In the genomic region with DNA sequence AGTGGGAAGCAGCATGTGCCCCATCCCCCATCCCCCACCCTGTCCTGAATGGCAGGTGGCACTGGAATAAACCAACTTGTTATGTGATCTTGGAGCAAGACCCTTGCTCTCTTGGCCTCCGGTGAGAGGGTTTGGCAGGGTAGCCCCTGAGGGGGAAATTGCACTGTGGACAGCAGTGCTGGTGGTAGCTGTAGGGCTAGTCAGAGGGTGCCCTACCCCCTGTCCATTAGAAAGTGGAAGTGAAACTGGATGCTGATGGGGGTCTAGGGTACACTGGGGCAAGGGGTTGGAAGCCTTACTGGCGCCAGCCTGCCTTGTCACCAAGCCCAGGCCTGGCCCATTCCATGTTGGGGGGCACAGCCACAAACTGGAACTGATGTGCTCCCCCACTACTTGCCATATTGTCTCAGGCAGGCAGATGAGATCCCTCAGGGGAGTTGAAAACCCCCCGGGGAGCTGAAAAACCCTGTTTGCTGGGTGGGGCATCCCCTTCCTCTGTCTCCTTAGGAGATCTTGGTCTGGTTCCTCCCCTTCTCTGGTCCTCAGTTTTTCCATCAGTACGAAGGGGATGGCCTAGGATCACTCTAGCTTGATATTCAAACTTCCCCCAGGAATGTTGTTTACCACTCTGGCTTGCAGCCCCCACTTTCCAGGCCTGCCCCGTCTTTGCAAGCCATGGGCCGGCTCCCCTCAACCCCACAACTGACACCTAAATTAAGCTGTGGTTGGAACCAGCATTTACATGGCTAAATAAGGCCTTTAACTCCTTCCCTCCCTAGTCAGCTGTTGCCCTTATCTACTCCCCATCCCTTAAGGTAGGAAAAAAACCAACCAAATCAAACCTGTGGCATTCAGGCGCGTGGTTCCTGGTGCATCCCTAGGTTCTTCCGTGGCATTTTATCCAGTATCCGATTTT, we compare ENCODE assay signal across 2 cellular contexts.
TF ChIP-seq lines count a peak whose summit lies in the region.

No MANE protein-coding gene starts in this region.

TF ChIP-seq in liver, 16 proteins besides CTCF, POLR2A, EP300 and RAD21:
- TF ChIP-seq, protein P1, sequence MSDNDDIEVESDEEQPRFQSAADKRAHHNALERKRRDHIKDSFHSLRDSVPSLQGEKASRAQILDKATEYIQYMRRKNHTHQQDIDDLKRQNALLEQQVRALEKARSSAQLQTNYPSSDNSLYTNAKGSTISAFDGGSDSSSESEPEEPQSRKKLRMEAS (IDR thresholded peaks at IDR 0.05): no peak
- no peak for TF ChIP-seq HNF4G (IDR thresholded peaks at IDR 0.05)
- no peak for TF ChIP-seq FOXA2 (IDR thresholded peaks at IDR 0.05)
- TF ChIP-seq NR2F2 (IDR thresholded peaks at IDR 0.05): no peak
- no peak for TF ChIP-seq TAF1 (conservative IDR thresholded peaks at IDR 0.05)
- TF ChIP-seq, protein P2, sequence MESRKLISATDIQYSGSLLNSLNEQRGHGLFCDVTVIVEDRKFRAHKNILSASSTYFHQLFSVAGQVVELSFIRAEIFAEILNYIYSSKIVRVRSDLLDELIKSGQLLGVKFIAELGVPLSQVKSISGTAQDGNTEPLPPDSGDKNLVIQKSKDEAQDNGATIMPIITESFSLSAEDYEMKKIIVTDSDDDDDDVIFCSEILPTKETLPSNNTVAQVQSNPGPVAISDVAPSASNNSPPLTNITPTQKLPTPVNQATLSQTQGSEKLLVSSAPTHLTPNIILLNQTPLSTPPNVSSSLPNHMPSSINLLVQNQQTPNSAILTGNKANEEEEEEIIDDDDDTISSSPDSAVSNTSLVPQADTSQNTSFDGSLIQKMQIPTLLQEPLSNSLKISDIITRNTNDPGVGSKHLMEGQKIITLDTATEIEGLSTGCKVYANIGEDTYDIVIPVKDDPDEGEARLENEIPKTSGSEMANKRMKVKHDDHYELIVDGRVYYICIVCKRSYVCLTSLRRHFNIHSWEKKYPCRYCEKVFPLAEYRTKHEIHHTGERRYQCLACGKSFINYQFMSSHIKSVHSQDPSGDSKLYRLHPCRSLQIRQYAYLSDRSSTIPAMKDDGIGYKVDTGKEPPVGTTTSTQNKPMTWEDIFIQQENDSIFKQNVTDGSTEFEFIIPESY (IDR thresholded peaks at IDR 0.05): no peak

TF ChIP-seq in HepG2, 621 proteins besides CTCF, POLR2A, EP300 and RAD21:
- TF ChIP-seq MTF2 (CRISPR knock-in tag; IDR thresholded peaks at IDR 0.05; ENCODE audit: borderline replicate concordance) (no peak), GZF1 (CRISPR knock-in tag; IDR thresholded peaks at IDR 0.05) (no peak), ZNF749 (CRISPR knock-in tag; IDR thresholded peaks at IDR 0.05; ENCODE audit: borderline replicate concordance) (no peak), TAF15 (IDR thresholded peaks at IDR 0.05; ENCODE audit: low read depth, low read length, poor library complexity, severe bottlenecking) (no peak), ZNF674 (CRISPR knock-in tag; IDR thresholded peaks at IDR 0.05; ENCODE audit: low read depth) (no peak), ZNF253 (CRISPR knock-in tag; IDR thresholded peaks at IDR 0.05; ENCODE audit: borderline replicate concordance) (no peak), SRSF9 (IDR thresholded peaks at IDR 0.05; ENCODE audit: borderline replicate concordance, insufficient read depth, low read depth, low read length, poor library complexity, severe bottlenecking) (no peak), SP2 (CRISPR knock-in tag; IDR thresholded peaks at IDR 0.05) (no peak), GTF2F1 (IDR thresholded peaks at IDR 0.05; ENCODE audit: low read length) (no peak), ZNF598 (CRISPR knock-in tag; IDR thresholded peaks at IDR 0.05; ENCODE audit: borderline replicate concordance) (no peak)
- TF ChIP-seq, protein P3, sequence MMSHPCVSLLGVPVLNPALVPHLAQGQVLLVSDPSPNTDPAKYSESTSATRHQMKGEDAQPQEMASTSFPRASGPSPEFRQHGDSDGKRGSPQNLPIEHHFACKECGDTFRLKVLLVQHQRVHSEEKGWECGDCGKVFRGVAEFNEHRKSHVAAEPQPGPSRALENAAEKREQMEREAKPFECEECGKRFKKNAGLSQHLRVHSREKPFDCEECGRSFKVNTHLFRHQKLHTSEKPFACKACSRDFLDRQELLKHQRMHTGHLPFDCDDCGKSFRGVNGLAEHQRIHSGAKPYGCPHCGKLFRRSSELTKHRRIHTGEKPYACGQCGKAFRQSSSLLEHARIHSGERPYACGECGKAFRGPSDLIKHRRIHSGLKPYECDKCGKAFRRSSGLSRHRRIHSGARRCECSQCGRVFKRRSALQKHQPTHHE (CRISPR knock-in tag; IDR thresholded peaks at IDR 0.05; ENCODE audit: borderline replicate concordance): no peak
- TF ChIP-seq, protein P4, sequence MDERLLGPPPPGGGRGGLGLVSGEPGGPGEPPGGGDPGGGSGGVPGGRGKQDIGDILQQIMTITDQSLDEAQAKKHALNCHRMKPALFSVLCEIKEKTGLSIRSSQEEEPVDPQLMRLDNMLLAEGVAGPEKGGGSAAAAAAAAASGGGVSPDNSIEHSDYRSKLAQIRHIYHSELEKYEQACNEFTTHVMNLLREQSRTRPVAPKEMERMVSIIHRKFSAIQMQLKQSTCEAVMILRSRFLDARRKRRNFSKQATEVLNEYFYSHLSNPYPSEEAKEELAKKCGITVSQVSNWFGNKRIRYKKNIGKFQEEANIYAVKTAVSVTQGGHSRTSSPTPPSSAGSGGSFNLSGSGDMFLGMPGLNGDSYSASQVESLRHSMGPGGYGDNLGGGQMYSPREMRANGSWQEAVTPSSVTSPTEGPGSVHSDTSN (CRISPR knock-in tag; IDR thresholded peaks at IDR 0.05): no peak
- TF ChIP-seq, protein P5, sequence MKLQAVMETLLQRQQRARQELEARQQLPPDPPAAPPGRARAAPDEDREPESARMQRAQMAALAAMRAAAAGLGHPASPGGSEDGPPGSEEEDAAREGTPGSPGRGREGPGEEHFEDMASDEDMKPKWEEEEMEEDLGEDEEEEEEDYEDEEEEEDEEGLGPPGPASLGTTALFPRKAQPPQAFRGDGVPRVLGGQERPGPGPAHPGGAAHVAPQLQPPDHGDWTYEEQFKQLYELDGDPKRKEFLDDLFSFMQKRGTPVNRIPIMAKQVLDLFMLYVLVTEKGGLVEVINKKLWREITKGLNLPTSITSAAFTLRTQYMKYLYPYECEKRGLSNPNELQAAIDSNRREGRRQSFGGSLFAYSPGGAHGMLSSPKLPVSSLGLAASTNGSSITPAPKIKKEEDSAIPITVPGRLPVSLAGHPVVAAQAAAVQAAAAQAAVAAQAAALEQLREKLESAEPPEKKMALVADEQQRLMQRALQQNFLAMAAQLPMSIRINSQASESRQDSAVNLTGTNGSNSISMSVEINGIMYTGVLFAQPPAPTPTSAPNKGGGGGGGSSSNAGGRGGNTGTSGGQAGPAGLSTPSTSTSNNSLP (IDR thresholded peaks at IDR 0.05; ENCODE audit: low read depth, low read length): no peak
- TF ChIP-seq, protein P6, sequence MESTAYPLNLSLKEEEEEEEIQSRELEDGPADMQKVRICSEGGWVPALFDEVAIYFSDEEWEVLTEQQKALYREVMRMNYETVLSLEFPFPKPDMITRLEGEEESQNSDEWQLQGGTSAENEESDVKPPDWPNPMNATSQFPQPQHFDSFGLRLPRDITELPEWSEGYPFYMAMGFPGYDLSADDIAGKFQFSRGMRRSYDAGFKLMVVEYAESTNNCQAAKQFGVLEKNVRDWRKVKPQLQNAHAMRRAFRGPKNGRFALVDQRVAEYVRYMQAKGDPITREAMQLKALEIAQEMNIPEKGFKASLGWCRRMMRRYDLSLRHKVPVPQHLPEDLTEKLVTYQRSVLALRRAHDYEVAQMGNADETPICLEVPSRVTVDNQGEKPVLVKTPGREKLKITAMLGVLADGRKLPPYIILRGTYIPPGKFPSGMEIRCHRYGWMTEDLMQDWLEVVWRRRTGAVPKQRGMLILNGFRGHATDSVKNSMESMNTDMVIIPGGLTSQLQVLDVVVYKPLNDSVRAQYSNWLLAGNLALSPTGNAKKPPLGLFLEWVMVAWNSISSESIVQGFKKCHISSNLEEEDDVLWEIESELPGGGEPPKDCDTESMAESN (CRISPR knock-in tag; conservative IDR thresholded peaks at IDR 0.05): no peak
- TF ChIP-seq, protein P7, sequence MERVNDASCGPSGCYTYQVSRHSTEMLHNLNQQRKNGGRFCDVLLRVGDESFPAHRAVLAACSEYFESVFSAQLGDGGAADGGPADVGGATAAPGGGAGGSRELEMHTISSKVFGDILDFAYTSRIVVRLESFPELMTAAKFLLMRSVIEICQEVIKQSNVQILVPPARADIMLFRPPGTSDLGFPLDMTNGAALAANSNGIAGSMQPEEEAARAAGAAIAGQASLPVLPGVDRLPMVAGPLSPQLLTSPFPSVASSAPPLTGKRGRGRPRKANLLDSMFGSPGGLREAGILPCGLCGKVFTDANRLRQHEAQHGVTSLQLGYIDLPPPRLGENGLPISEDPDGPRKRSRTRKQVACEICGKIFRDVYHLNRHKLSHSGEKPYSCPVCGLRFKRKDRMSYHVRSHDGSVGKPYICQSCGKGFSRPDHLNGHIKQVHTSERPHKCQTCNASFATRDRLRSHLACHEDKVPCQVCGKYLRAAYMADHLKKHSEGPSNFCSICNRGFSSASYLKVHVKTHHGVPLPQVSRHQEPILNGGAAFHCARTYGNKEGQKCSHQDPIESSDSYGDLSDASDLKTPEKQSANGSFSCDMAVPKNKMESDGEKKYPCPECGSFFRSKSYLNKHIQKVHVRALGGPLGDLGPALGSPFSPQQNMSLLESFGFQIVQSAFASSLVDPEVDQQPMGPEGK (CRISPR knock-in tag; IDR thresholded peaks at IDR 0.05): no peak
